In the genomic region with DNA sequence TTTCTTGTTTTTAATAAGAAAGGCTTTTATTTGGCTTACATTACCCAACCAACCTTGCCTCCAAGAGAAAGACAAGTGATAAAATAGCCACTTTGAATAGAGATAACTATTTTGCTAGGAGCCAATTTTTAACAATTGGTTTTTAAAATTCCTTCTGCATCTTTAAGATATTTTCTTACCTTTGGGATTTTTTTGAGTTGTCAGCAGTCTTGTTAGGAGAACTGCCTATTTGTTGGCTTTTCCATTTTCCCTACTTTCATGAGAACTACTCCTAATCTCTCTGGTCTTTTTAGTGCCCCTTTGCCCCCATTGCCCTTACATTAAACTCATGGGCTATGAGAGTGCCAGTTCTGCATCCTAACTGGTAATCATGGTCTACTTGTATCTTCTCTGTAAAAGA, we compare ENCODE assay signal across 1 cellular context.
TF ChIP-seq lines count a peak whose summit lies in the region.

No MANE protein-coding gene starts in this region.

TF ChIP-seq in IMR-90, 13 proteins besides CTCF, POLR2A, EP300 and RAD21:
- TF ChIP-seq MAFK (IDR thresholded peaks at IDR 0.05; ENCODE audit: low read depth, low read length): 0 out of 2 replicates have a peak, but pooled peaks have one; percentile 16
- TF ChIP-seq, protein P1, sequence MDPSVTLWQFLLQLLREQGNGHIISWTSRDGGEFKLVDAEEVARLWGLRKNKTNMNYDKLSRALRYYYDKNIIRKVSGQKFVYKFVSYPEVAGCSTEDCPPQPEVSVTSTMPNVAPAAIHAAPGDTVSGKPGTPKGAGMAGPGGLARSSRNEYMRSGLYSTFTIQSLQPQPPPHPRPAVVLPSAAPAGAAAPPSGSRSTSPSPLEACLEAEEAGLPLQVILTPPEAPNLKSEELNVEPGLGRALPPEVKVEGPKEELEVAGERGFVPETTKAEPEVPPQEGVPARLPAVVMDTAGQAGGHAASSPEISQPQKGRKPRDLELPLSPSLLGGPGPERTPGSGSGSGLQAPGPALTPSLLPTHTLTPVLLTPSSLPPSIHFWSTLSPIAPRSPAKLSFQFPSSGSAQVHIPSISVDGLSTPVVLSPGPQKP (IDR thresholded peaks at IDR 0.05; ENCODE audit: borderline replicate concordance, low read depth, low read length): no peak
